1 cellular context compared by ENCODE assay signal in the genomic region with DNA sequence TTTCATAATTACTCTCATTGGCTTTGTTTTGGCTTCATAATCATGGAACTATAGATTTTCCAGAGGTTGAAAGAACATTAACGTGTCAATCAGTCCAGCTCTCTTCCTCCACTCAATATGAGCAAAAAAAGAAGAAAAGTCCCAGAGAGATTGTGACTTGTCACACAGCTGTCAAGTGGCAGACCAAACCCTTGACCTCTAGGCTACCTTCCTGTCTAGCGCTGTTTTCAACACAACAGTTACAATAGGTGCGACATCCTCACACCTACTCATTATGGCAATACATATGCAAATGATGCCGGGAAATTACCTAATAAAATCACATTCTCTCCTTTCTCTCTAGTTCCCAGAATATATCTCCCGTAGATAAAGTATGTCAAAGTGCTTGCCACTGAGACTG.
TF ChIP-seq lines count a peak whose summit lies in the region.

No MANE protein-coding gene starts in this region.

TF ChIP-seq in K562, 482 proteins besides CTCF, POLR2A, EP300 and RAD21 (continued from another document):
- TF ChIP-seq, protein P1, sequence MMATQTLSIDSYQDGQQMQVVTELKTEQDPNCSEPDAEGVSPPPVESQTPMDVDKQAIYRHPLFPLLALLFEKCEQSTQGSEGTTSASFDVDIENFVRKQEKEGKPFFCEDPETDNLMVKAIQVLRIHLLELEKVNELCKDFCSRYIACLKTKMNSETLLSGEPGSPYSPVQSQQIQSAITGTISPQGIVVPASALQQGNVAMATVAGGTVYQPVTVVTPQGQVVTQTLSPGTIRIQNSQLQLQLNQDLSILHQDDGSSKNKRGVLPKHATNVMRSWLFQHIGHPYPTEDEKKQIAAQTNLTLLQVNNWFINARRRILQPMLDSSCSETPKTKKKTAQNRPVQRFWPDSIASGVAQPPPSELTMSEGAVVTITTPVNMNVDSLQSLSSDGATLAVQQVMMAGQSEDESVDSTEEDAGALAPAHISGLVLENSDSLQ (IDR thresholded peaks at IDR 0.05) = peak; percentile 71
- no peak for TF ChIP-seq PCBP2 (IDR thresholded peaks at IDR 0.05; ENCODE audit: low read depth, low read length, poor library complexity, severe bottlenecking)
- TF ChIP-seq JUN (IDR thresholded peaks at IDR 0.05; ENCODE audit: borderline replicate concordance, low read depth, low read length) = no peak
- no peak for TF ChIP-seq JUN (CRISPR knock-in tag; IDR thresholded peaks at IDR 0.05; ENCODE audit: borderline replicate concordance)
- no peak for TF ChIP-seq ZFP30 (CRISPR knock-in tag; IDR thresholded peaks at IDR 0.05; ENCODE audit: borderline replicate concordance)
- TF ChIP-seq NONO (IDR thresholded peaks at IDR 0.05; ENCODE audit: low read depth in 2 of 2, low read length in 1 of 2) = no peak
- no peak for TF ChIP-seq ERF (CRISPR knock-in tag; IDR thresholded peaks at IDR 0.05)
- no peak for TF ChIP-seq ZNF699 (CRISPR knock-in tag; IDR thresholded peaks at IDR 0.05; ENCODE audit: insufficient replicate concordance)
- TF ChIP-seq MEIS2 (IDR thresholded peaks at IDR 0.05; ENCODE audit: partially characterized antibody) = peak; percentile 58
- no peak for TF ChIP-seq SMAD2 (IDR thresholded peaks at IDR 0.05; ENCODE audit: low read depth, low read length)
